Comparison of ENCODE assay signal across 8 cellular contexts in the genomic region with DNA sequence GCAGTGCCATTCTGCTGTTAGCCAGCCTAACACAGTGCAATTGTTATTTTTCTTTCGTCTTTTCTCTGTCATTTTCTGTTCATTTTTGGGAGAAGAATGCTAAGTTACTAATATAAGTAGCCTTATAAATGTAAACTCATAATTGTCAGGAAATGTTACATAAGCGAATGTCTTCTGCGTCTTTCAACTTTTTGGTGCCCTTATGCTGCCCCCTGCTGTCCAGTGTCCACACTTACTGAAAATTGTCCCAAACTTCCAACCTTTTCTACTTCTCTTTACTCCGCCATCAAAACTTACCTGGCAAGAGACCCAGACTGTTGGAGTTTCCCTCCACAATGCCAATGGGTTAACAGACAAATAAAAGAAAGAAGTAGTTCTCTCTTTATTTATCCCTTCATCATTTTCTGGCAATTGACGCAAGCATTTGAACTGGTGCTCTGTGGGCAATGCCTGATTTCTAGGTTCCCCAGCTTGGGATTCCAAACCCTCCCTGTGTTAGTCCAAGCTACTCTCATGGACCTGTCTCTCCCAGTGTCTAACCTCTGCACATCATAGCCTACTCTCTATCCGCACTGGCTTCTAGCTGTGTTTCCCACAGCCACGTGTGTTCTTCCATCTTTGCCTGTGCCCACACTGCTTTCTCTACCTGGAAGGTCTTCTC. TPM values are rescaled to one million over a fixed set of nuclear protein-coding genes. Genes with fewer than 3 reads are reported as not detected.
DNase-seq lines count a peak whose midpoint lies in the region; ATAC-seq, FAIRE-seq and TF ChIP-seq lines count a peak whose summit lies in the region.

No MANE protein-coding gene starts in this region.

- ATAC-seq in WTC11: peak; percentile 56
- ATAC-seq in HG03135 (IDR thresholded peaks at IDR 0.05; ENCODE audit: unreplicated experiment): no peak

- H3K4me2 ChIP-seq in MM.1S (ENCODE audit: low read depth, low read length): no peak overlapping the region
- no peak overlapping the region for H3K4me2 ChIP-seq in mammary epithelial cell (ENCODE audit: insufficient read depth, low read depth, low read length)

- H3K36me3 Mint-ChIP-seq in WTC11: no peaks in the 10 kb centered on the region; the same call in 1 of the 2 replicates

- CTCF ChIA-PET in WTC11 (lab: Charles Lee) (interaction anchor here (0.7 to 1.2 kb wide), 5 partner anchors 8 to 1833 kb away, joined by 3 to 4 read pairs (median 3); no protein-coding TSS in a partner anchor), mammary epithelial cell (lab: Charles Lee; ENCODE audit: low non-redundant PET) (no interaction called here)

- H3K4me3 ChIP-seq in MM.1S (ENCODE audit: low read length) (no peak overlapping the region), mammary epithelial cell (replicated peaks in 1 of 3; ENCODE audit: insufficient read depth in 1 of 3, low read depth in 2 of 3, low read length in 3 of 3) (no peak overlapping the region)

- intact Hi-C loops in mammary epithelial cell (cut with micrococcal nuclease): loop anchor here (1.0 to 5.0 kb wide), 4 partner anchors 21 to 311 kb away; a partner anchor contains a TSS

- dilution Hi-C loops in mammary epithelial cell (cut with HindIII; ENCODE audit: low sequenced_read_pairs): no loop called here

- H3K36me3 ChIP-seq in MM.1S (replicated peaks; ENCODE audit: insufficient read depth, low read length) (no peaks in the 10 kb centered on the region), mammary epithelial cell (ENCODE audit: insufficient read depth, low read length) (no peaks in the 10 kb centered on the region)

- H2AFZ ChIP-seq in MM.1S (ENCODE audit: low read length): no peak overlapping the region
- H2AFZ ChIP-seq in mammary epithelial cell (ENCODE audit: low read depth, low read length): peak overlapping the region; percentile 64

- no peaks in the 10 kb centered on the region for H3K27me3 ChIP-seq in MM.1S (replicated peaks; ENCODE audit: insufficient read depth, low read length)
- H3K27me3 ChIP-seq in mammary epithelial cell (ENCODE audit: insufficient read depth, low read length): no peaks in the 10 kb centered on the region

- peaks cover 14% of the 10 kb centered on the region for H3K4me1 Mint-ChIP-seq in WTC11

- no peak overlapping the region for H3K27ac Mint-ChIP-seq in WTC11

- 0 out of 2 replicates have a peak, but pooled peaks cover 4% of the 10 kb centered on the region for H4K20me1 ChIP-seq in MM.1S (ENCODE audit: insufficient read depth, low read length)
- H4K20me1 ChIP-seq in mammary epithelial cell (ENCODE audit: insufficient read depth, low read length): no peaks in the 10 kb centered on the region

- in situ Hi-C loops in mammary epithelial cell (cut with MboI; ENCODE audit: low sequenced_read_pairs in 2 of 2): no loop called here

- H3K9me3 ChIP-seq in MM.1S (replicated peaks; ENCODE audit: insufficient read depth, low read length) (no peaks in the 10 kb centered on the region), mammary epithelial cell (replicated peaks; ENCODE audit: insufficient read depth, low read length) (no peaks in the 10 kb centered on the region)

- peaks cover 78% of the 10 kb centered on the region for H3K79me2 ChIP-seq in MM.1S (ENCODE audit: low read length)
- H3K79me2 ChIP-seq in mammary epithelial cell (ENCODE audit: insufficient read depth, low read length): no peaks in the 10 kb centered on the region

- H3K27ac ChIP-seq in MM.1S (ENCODE audit: low read length): no peak overlapping the region
- peak overlapping the region; percentile 8 for H3K27ac ChIP-seq in mammary epithelial cell (ENCODE audit: insufficient read depth, low read depth, low read length)

- WGBS in mammary epithelial cell (ENCODE audit: low coverage, missing lambda C conversion rate): 34% methylated on average over 7 of the region's 7 CpGs

- H3K4me1 ChIP-seq in MM.1S (ENCODE audit: low read length) (peaks cover 3% of the 10 kb centered on the region; the same call in 1 of the 2 replicates), mammary epithelial cell (ENCODE audit: insufficient read depth, low read length) (no peaks in the 10 kb centered on the region)

- no peak overlapping the region for H3K4me3 Mint-ChIP-seq in WTC11

- H3K9me2 ChIP-seq in MM.1S (replicated peaks; ENCODE audit: insufficient read depth, low read length): no peaks in the 10 kb centered on the region

- peak; percentile 95 for FAIRE-seq in islet of Langerhans (lab: Jason Lieb, UNC)

- DNase-seq in NCI-H2196 (lab: John Stamatoyannopoulos, UW; ENCODE audit: unreplicated experiment): peak; percentile 23
- DNase-seq in NCI-H2196 treated with DMSO at 0.1 percent for 48 hours (lab: John Stamatoyannopoulos, UW; ENCODE audit: unreplicated experiment): no peak
- peak; percentile 55 for DNase-seq in MM.1S
- peak; percentile 58 for DNase-seq in WTC11 (ENCODE audit: low spot score)
- DNase-seq in mammary epithelial cell: peak; percentile 51
- DNase-seq in stimulated activated CD4-positive, alpha-beta T cell treated with anti-CD3 and anti-CD28 coated beads, Interleukin-1b, Interleukin-23, amount 100 ng/mL, for 24 hours (ENCODE audit: low read depth in 4 of 4, low spot score in 1 of 4): peak; percentile 54 to 69 (median 60)

- TF ChIP-seq CTCF in MM.1S (IDR thresholded peaks at IDR 0.05; ENCODE audit: low read length) (peak; percentile 76), WTC11 (IDR thresholded peaks at IDR 0.05) (peak; percentile 64), mammary epithelial cell (conservative IDR thresholded peaks at IDR 0.05 in 1 of 2, IDR thresholded peaks at IDR 0.05 in 1 of 2; ENCODE audit: extremely low read depth in 1 of 2, insufficient read depth in 1 of 2, low read depth in 1 of 2, low read length in 2 of 2) (peak; percentile 73 to 76)

- no TSS peak for BruUV-seq in mammary epithelial cell (replicated peaks; lab: Mats Ljungman, UMichigan)

- peaks cover 4% of the 10 kb centered on the region for H3K9me3 Mint-ChIP-seq in WTC11

- no peaks in the 10 kb centered on the region for H3F3A ChIP-seq in MM.1S (ENCODE audit: insufficient read depth, low read length)

- H3K9ac ChIP-seq in MM.1S (ENCODE audit: low read length) (no peak overlapping the region), mammary epithelial cell (ENCODE audit: insufficient read depth, low read length) (no peak overlapping the region)

- POLR2A ChIA-PET in WTC11 (lab: Charles Lee): no interaction called here

- H3K27me3 Mint-ChIP-seq in WTC11 (ENCODE audit: low read depth): no peaks in the 10 kb centered on the region

TF ChIP-seq in WTC11, 78 proteins besides CTCF, POLR2A, EP300 and RAD21 (continues in another document):
- no peak for TF ChIP-seq ZNF219 (CRISPR knock-in tag; IDR thresholded peaks at IDR 0.05; ENCODE audit: borderline replicate concordance)
- no peak for TF ChIP-seq RORB (CRISPR knock-in tag; IDR thresholded peaks at IDR 0.05)
- TF ChIP-seq RELA (CRISPR knock-in tag; IDR thresholded peaks at IDR 0.05; ENCODE audit: borderline replicate concordance): no peak
- TF ChIP-seq, protein P1, sequence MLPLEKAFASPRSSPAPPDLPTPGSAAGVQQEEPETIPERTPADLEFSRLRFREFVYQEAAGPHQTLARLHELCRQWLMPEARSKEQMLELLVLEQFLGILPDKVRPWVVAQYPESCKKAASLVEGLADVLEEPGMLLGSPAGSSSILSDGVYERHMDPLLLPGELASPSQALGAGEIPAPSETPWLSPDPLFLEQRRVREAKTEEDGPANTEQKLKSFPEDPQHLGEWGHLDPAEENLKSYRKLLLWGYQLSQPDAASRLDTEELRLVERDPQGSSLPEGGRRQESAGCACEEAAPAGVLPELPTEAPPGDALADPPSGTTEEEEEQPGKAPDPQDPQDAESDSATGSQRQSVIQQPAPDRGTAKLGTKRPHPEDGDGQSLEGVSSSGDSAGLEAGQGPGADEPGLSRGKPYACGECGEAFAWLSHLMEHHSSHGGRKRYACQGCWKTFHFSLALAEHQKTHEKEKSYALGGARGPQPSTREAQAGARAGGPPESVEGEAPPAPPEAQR (CRISPR knock-in tag; IDR thresholded peaks at IDR 0.05): no peak
- TF ChIP-seq ZNF396 (CRISPR knock-in tag; IDR thresholded peaks at IDR 0.05; ENCODE audit: borderline replicate concordance): no peak
- TF ChIP-seq CREM (CRISPR knock-in tag; IDR thresholded peaks at IDR 0.05): no peak
- TF ChIP-seq, protein P2, sequence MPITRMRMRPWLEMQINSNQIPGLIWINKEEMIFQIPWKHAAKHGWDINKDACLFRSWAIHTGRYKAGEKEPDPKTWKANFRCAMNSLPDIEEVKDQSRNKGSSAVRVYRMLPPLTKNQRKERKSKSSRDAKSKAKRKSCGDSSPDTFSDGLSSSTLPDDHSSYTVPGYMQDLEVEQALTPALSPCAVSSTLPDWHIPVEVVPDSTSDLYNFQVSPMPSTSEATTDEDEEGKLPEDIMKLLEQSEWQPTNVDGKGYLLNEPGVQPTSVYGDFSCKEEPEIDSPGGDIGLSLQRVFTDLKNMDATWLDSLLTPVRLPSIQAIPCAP (CRISPR knock-in tag; IDR thresholded peaks at IDR 0.05): no peak
- no peak for TF ChIP-seq SP1 (CRISPR knock-in tag; conservative IDR thresholded peaks at IDR 0.05)
- no peak for TF ChIP-seq ZNF416 (CRISPR knock-in tag; IDR thresholded peaks at IDR 0.05)
- TF ChIP-seq, protein P3, sequence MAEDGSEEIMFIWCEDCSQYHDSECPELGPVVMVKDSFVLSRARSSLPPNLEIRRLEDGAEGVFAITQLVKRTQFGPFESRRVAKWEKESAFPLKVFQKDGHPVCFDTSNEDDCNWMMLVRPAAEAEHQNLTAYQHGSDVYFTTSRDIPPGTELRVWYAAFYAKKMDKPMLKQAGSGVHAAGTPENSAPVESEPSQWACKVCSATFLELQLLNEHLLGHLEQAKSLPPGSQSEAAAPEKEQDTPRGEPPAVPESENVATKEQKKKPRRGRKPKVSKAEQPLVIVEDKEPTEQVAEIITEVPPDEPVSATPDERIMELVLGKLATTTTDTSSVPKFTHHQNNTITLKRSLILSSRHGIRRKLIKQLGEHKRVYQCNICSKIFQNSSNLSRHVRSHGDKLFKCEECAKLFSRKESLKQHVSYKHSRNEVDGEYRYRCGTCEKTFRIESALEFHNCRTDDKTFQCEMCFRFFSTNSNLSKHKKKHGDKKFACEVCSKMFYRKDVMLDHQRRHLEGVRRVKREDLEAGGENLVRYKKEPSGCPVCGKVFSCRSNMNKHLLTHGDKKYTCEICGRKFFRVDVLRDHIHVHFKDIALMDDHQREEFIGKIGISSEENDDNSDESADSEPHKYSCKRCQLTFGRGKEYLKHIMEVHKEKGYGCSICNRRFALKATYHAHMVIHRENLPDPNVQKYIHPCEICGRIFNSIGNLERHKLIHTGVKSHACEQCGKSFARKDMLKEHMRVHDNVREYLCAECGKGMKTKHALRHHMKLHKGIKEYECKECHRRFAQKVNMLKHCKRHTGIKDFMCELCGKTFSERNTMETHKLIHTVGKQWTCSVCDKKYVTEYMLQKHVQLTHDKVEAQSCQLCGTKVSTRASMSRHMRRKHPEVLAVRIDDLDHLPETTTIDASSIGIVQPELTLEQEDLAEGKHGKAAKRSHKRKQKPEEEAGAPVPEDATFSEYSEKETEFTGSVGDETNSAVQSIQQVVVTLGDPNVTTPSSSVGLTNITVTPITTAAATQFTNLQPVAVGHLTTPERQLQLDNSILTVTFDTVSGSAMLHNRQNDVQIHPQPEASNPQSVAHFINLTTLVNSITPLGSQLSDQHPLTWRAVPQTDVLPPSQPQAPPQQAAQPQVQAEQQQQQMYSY (CRISPR knock-in tag; IDR thresholded peaks at IDR 0.05): no peak

RNA-seq across cellular contexts. Expression of a gene that starts 21.0 kb away (rescaled TPM):
- total RNA-seq in WTC11 (2021) (22.2 to 23.1 TPM (median 22.5 TPM) in 3 replicates), mammary epithelial cell (10 to 100 TPM; 22.9 to 24.5 TPM)
- 16.3 TPM for polyA plus RNA-seq in mammary epithelial cell
- 33.0 TPM for polyA minus RNA-seq in mammary epithelial cell
